In genomic region chr6:10478187-10479040, GRCh38 we compare ENCODE assay signal across 8 cellular contexts. TPM values are rescaled to one million over a fixed set of nuclear protein-coding genes. Genes with fewer than 3 reads are reported as not detected.
DNase-seq lines count a peak whose midpoint lies in the region; ATAC-seq, FAIRE-seq and TF ChIP-seq lines count a peak whose summit lies in the region.

No MANE protein-coding gene starts in this region.

- H3K9ac ChIP-seq in DND-41 (ENCODE audit: low read depth, low read length) (no peak overlapping the region), kidney (ENCODE audit: low read length in 2 of 2) (no peak overlapping the region)

- ATAC-seq in DND-41 (ENCODE audit: insufficient read depth, low read depth) (peak; percentile 76), GM21381 (IDR thresholded peaks at IDR 0.05; ENCODE audit: unreplicated experiment) (peak; percentile 61), HG03097 (IDR thresholded peaks at IDR 0.05; ENCODE audit: low FRiP score, unreplicated experiment) (no peak)

- H3K36me3 ChIP-seq in DND-41 (ENCODE audit: insufficient read depth, low read length): no peaks in the 10 kb centered on the region
- H3K36me3 ChIP-seq in ascending aorta: no peaks in the 10 kb centered on the region
- no peaks in the 10 kb centered on the region for H3K36me3 ChIP-seq in kidney (ENCODE audit: control insufficient read depth in 1 of 2, insufficient read depth in 2 of 2, low read length in 2 of 2)

- no peak for FAIRE-seq in kidney (lab: Jason Lieb, UNC)

- H3K9me3 ChIP-seq in DND-41 (ENCODE audit: insufficient read depth, low read length, severe bottlenecking): no peaks in the 10 kb centered on the region
- no peaks in the 10 kb centered on the region for H3K9me3 ChIP-seq in ascending aorta
- H3K9me3 ChIP-seq in kidney (ENCODE audit: control insufficient read depth in 1 of 2, low read length in 2 of 2): no peaks in the 10 kb centered on the region

- 0 out of 2 replicates have a peak overlapping the region, but pooled peaks have one; percentile 22 for H2AFZ ChIP-seq in DND-41 (ENCODE audit: low read depth, low read length)

- H3K4me1 ChIP-seq in DND-41 (ENCODE audit: insufficient read depth, low read length) (no peaks in the 10 kb centered on the region), ascending aorta (no peaks in the 10 kb centered on the region), kidney (ENCODE audit: control insufficient read depth in 1 of 2, insufficient read depth in 1 of 2, low read depth in 1 of 2, low read length in 2 of 2) (no peaks in the 10 kb centered on the region)

- TF ChIP-seq CTCF in DND-41 (IDR thresholded peaks at IDR 0.05; ENCODE audit: borderline replicate concordance, extremely low read depth, low read length, poor library complexity, severe bottlenecking) (peak; percentile 77), ascending aorta (IDR thresholded peaks at IDR 0.05) (peak; percentile 27 to 64 (median 52)), kidney (IDR thresholded peaks at IDR 0.05; ENCODE audit: borderline replicate concordance, extremely low read depth, insufficient read depth) (peak; percentile 59)

- no peak for DNase-seq in DND-41
- peak; percentile 56 for DNase-seq in NCI-H1694 (lab: John Stamatoyannopoulos, UW)
- DNase-seq in ascending aorta (ENCODE audit: low spot score in 2 of 2): no peak
- DNase-seq in kidney: no peak
- no peak for DNase-seq in stimulated activated CD4-positive, alpha-beta T cell treated with anti-CD3 and anti-CD28 coated beads, Interleukin-12 subunit alpha, Interleukin-12 subunit beta, amount 100 ng/mL, for 4 hours
- no peak for DNase-seq in caudate nucleus (lab: John Stamatoyannopoulos, UW)

- H3K27ac ChIP-seq in DND-41 (ENCODE audit: low read length) (no peak overlapping the region), ascending aorta (no peak overlapping the region), kidney (ENCODE audit: low read depth in 2 of 2, low read length in 2 of 2) (no peak overlapping the region), caudate nucleus (ENCODE audit: low read depth, low read length) (no peak overlapping the region)

- no peak overlapping the region for H3K4me2 ChIP-seq in DND-41 (ENCODE audit: insufficient read depth, low read length)

- intact Hi-C loops in ascending aorta (cut with DNase I) (loop anchor here (1.0 kb wide), 1 partner anchor 323 kb away; no protein-coding TSS in a partner anchor), kidney (cut with DNase I) (loop anchor here (10.0 kb wide), 1 partner anchor 326 kb away; no protein-coding TSS in a partner anchor)

- no peaks in the 10 kb centered on the region for H4K20me1 ChIP-seq in DND-41 (ENCODE audit: insufficient read depth, low read length)

- H3K4me3 ChIP-seq in DND-41 (ENCODE audit: low read depth in 1 of 2, low read length in 2 of 2) (no peak overlapping the region), ascending aorta (no peak overlapping the region), kidney (ENCODE audit: low read length in 2 of 2) (no peak overlapping the region)

- H3K27me3 ChIP-seq in DND-41 (ENCODE audit: insufficient read depth, low read length, poor library complexity): no peaks in the 10 kb centered on the region
- H3K27me3 ChIP-seq in ascending aorta: no peaks in the 10 kb centered on the region

- H3K79me2 ChIP-seq in DND-41 (ENCODE audit: insufficient read depth, low read length): no peaks in the 10 kb centered on the region

RNA-seq across cellular contexts. Expression of gene GCNT2, which starts 42.7 kb away (rescaled TPM):
- 16.7 TPM for total RNA-seq in ascending aorta
- 12.5 TPM for total RNA-seq in kidney
- 10.5 TPM for polyA plus RNA-seq in kidney (ENCODE audit: insufficient read depth, low read depth, low replicate concordance)
